In genomic region chr2:128054104-128054503, GRCh38 we compare ENCODE assay signal across 20 cellular contexts.
"Had no signal": no experiment of that assay in that cellular context is flagged by ENCODE, and none has a peak within 500 bp of the region (broad histone marks: within the 10 kb centered on the region; RNA-seq: fewer than 3 reads in every experiment).

No MANE protein-coding gene starts in this region.

- FAIRE-seq: RCC 7860 had no signal

- H3K36me3 ChIP-seq: SJSA1 had no signal

- DNase-seq: KBM-7, MV-4-11, NCI-H1092 treated with DMSO at 0.1 percent for 48 hours, NCI-H1436, NCI-H187, NCI-H2029, NCI-H2081 treated with DMSO at 0.1 percent for 48 hours, NCI-H2171, NCI-H226, NCI-H446, NCI-H510A, NCI-H524 treated with DMSO at 0.1 percent for 48 hours, NCI-H69, NCI-H774, Right ventricle myocardium superior, RPMI8226, SIG-M5 had no signal

- H3K4me1 ChIP-seq: SJSA1 had no signal

- H3K27ac ChIP-seq: SJSA1, SK-N-MC had no signal

- H3K4me3 ChIP-seq: SJSA1, SK-N-MC had no signal
